8 cellular contexts compared by ENCODE assay signal in the genomic region with DNA sequence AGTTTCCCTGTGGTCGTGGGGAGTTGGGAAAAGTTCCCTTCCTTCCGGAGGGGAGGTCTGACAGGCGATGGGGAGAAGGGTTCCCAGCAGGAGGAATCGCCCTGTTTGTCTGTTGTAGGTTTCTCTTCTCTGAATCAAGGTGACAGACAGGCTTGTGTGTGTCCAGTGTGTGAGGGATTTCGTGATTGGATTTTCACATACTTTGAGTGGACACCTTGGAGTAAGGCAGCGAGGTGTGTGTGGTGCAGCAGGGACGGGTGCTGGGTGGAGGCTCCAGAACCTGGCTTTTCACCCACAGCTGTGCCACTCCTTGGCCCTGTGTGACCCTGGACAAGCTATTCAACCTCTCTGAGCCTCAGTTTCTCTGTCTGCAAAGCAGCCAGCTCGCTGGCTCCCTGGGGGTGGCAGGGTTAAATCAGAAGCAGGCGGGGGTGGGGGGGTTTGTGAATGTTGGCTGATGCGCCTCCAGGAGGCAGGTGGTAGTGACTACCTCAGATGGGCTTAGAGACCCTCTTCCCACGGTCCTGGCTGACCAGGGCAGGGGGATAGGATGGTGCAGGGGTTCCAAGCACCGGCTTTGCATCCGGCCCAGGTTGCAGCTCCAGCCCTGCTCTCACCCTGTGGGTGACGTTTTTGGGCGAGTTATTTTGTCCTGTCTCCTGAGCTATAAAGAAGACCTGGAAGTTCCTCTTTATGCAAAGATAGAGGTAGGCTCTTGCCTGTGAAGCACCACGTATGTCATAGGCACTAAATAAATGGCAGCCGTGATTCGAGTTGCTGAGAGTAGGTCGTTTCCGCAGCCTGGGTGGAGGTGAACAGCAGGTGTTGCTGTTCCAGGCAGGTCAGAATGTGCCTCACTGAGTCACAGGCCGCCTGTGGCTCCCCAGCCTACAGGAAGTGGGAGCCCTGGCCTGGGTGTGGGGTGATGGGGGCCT. TPM values are rescaled to one million over a fixed set of nuclear protein-coding genes. Genes with fewer than 3 reads are reported as not detected.
DNase-seq lines count a peak whose midpoint lies in the region; ATAC-seq and TF ChIP-seq lines count a peak whose summit lies in the region.

No MANE protein-coding gene starts in this region.

- peaks cover 41% of the 10 kb centered on the region for H3K27me3 Mint-ChIP-seq in CD4-positive, alpha-beta T cell

- CTCF ChIA-PET in CD4-positive, alpha-beta T cell (lab: Charles Lee) = no interaction called here

- H3K36me3 ChIP-seq in esophagus squamous epithelium (peaks cover 0 to 22% (median 4%) of the 10 kb centered on the region in 3 donors), osteoblast (ENCODE audit: insufficient read depth, low read length) (no peaks in the 10 kb centered on the region)

- no peaks in the 10 kb centered on the region for H4K20me1 ChIP-seq in osteoblast (ENCODE audit: insufficient read depth, low read length)

- H3K27me3 ChIP-seq in esophagus squamous epithelium (peaks cover 0 to 17% (median 0%) of the 10 kb centered on the region in 4 donors), osteoblast (ENCODE audit: insufficient read depth, low read length) (no peaks in the 10 kb centered on the region)
- peaks cover 37% of the 10 kb centered on the region for H3K27me3 ChIP-seq in CD4-positive, alpha-beta T cell (ENCODE audit: control insufficient read depth, insufficient read depth, low read length)

- H3K4me2 ChIP-seq in osteoblast (ENCODE audit: insufficient read depth, low read length) = peak overlapping the region; percentile 92

- WGBS in esophagus squamous epithelium, 2 donors = 2 to 11% methylated on average over 6 to 11 of the region's 21 CpGs

- no peak for ATAC-seq in CD4-positive, alpha-beta T cell (ENCODE audit: poor library complexity)
- no peak for ATAC-seq in GM21576 (IDR thresholded peaks at IDR 0.05; ENCODE audit: unreplicated experiment)

- H2AFZ ChIP-seq in osteoblast (ENCODE audit: low read length) = peak overlapping the region; percentile 67

- peaks cover 22 to 80% (median 33%) of the 10 kb centered on the region in 3 donors for H3K4me1 ChIP-seq in esophagus squamous epithelium
- peaks cover 31% of the 10 kb centered on the region for H3K4me1 ChIP-seq in osteoblast (ENCODE audit: insufficient read depth, low read length)

- no peaks in the 10 kb centered on the region for H3K9me3 Mint-ChIP-seq in CD4-positive, alpha-beta T cell

- H3K79me2 ChIP-seq in osteoblast (ENCODE audit: insufficient read depth, low read length) = peaks cover 39% of the 10 kb centered on the region

- H3K27ac ChIP-seq in C4-2B (peak overlapping the region; percentile 23; the same call in 1 of the 2 replicates), esophagus squamous epithelium (peak overlapping the region; percentile 91 to 97 (median 96)), osteoblast (ENCODE audit: low read depth, low read length) (peak overlapping the region; percentile 80)
- no peak overlapping the region for H3K27ac ChIP-seq in CD4-positive, alpha-beta T cell (ENCODE audit: low read depth, low read length)

- TF ChIP-seq POLR2A in esophagus squamous epithelium (IDR thresholded peaks at IDR 0.05) = peak in 2 of 4 donors; percentile 28 to 38

- H3K27ac Mint-ChIP-seq in CD4-positive, alpha-beta T cell = no peak overlapping the region

- H3K9me3 ChIP-seq in esophagus squamous epithelium (no peaks in the 10 kb centered on the region), osteoblast (ENCODE audit: low read depth, low read length) (no peaks in the 10 kb centered on the region)
- no peaks in the 10 kb centered on the region for H3K9me3 ChIP-seq in CD4-positive, alpha-beta T cell (ENCODE audit: control insufficient read depth, low read length)

- H3K36me3 Mint-ChIP-seq in CD4-positive, alpha-beta T cell (ENCODE audit: low read depth) = no peaks in the 10 kb centered on the region

- peak; percentile 28 for DNase-seq in NOMO-1 treated with DMSO at 0.1 percent for 48 hours (lab: John Stamatoyannopoulos, UW; ENCODE audit: unreplicated experiment)
- DNase-seq in esophagus squamous epithelium (lab: John Stamatoyannopoulos, UW) = no peak
- DNase-seq in osteoblast (ENCODE audit: insufficient read length, low spot score, missing footprints) = no peak
- no peak for DNase-seq in NCI-H82 (lab: John Stamatoyannopoulos, UW)
- no peak for DNase-seq in CD4-positive, alpha-beta T cell
- no peak for DNase-seq in NCI-H2227 treated with DMSO at 0.1 percent for 48 hours (lab: John Stamatoyannopoulos, UW)

- TF ChIP-seq CTCF in C4-2B (conservative IDR thresholded peaks at IDR 0.05) = no peak
- peak in 1 of 6 experiments; percentile 8 for TF ChIP-seq CTCF in esophagus squamous epithelium (IDR thresholded peaks at IDR 0.05)
- no peak for TF ChIP-seq CTCF in osteoblast (IDR thresholded peaks at IDR 0.05; ENCODE audit: extremely low read depth, low read depth, low read length)
- TF ChIP-seq CTCF in CD4-positive, alpha-beta T cell (IDR thresholded peaks at IDR 0.05) = no peak

- POLR2A ChIA-PET in CD4-positive, alpha-beta T cell (lab: Charles Lee) = no interaction called here

- peaks cover 5% of the 10 kb centered on the region for H3K4me1 Mint-ChIP-seq in CD4-positive, alpha-beta T cell (ENCODE audit: low read depth)

- H3K4me3 Mint-ChIP-seq in CD4-positive, alpha-beta T cell = no peak overlapping the region

- H3K4me3 ChIP-seq in esophagus squamous epithelium (peak overlapping the region; percentile 65 to 75 (median 68)), osteoblast (ENCODE audit: insufficient read depth, low read length) (peak overlapping the region; percentile 79)

- intact Hi-C loops in esophagus squamous epithelium (cut with DNase I) = loop anchor here (10.0 kb wide), 1 partner anchor 101 kb away; no protein-coding TSS in a partner anchor
- intact Hi-C loops in CD4-positive, alpha-beta T cell (cut with DNase I, micrococcal nuclease) = no loop called here

RNA-seq across cellular contexts. Expression of a gene that starts 0.7 kb away (rescaled TPM):
- total RNA-seq in esophagus squamous epithelium (10 to 100 TPM; 18.8 to 31.2 (median 20.0) TPM), osteoblast (4.1 and 7.6 TPM in 2 replicates)
- total RNA-seq in CD4-positive, alpha-beta T cell = not detected

RNA-seq across cellular contexts. Expression of a gene that starts 50.7 kb away (rescaled TPM):
- total RNA-seq in esophagus squamous epithelium = 10 to 100 TPM in 1 of 4 donors, 1 to 10 TPM in 3; 4.0 to 12.2 (median 5.7) TPM
- 0.59 and 0.72 TPM in 2 replicates for total RNA-seq in osteoblast
- total RNA-seq in CD4-positive, alpha-beta T cell = not detected
